In the genomic region with DNA sequence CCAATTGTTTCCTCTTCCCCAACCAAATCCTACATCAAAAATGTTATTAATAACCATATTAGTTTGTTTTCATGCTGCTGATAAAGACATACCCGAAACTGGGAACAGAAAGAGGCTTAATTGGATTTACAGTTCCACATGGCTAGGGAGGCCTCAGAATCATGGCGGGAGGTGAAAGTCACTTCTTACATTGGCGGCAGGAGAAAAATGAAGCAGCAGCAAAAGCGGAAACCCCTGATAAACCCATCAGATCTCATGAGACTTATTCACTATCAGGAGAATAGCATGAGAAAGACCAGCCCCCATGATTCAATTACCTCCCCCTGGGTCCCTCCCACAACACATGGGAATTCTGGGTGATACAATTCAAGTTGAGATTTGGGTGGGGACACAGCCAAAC, we compare ENCODE assay signal across 5 cellular contexts. TPM values are rescaled to one million over a fixed set of nuclear protein-coding genes. Genes with fewer than 3 reads are reported as not detected.
DNase-seq lines count a peak whose midpoint lies in the region; ATAC-seq, FAIRE-seq and TF ChIP-seq lines count a peak whose summit lies in the region.
"Not testable (repeated sequence)": the region's sequence is repeated elsewhere in the genome, so short reads cannot be mapped to it uniquely, and the experiment has no call there.

No MANE protein-coding gene starts in this region.

- ATAC-seq in GM12878; effector memory CD8-positive, alpha-beta T cell (replicated peaks); right lobe of liver; naive thymus-derived CD8-positive, alpha-beta T cell: not testable (repeated sequence)

- DNase-seq in CD4-positive, alpha-beta memory T cell; GM12878 (ENCODE audit: low read depth, low spot score); effector memory CD8-positive, alpha-beta T cell; right lobe of liver; naive thymus-derived CD8-positive, alpha-beta T cell: not testable (repeated sequence)

- H3K4me3 ChIP-seq in CD4-positive, alpha-beta memory T cell (ENCODE audit: low read length in 2 of 2); GM12878; right lobe of liver: not testable (repeated sequence)

- not testable (repeated sequence) for BruUV-seq in GM12878 (replicated peaks; lab: Mats Ljungman, UMichigan)

- SMC1A ChIA-PET in GM12878 (lab: Charles Lee; ENCODE audit: uncharacterized antibody, unreplicated experiment), result interaction anchor here (1.3 kb wide), 1 partner anchor 18 kb away, joined by 5 read pairs; no protein-coding TSS in a partner anchor

- peaks cover 73 to 77% of the 10 kb centered on the region in 2 donors for H3K36me3 Mint-ChIP-seq in CD4-positive, alpha-beta memory T cell
- peaks cover 49% of the 10 kb centered on the region for H3K36me3 Mint-ChIP-seq in effector memory CD8-positive, alpha-beta T cell (ENCODE audit: insufficient read depth)
- peaks cover 21 to 88% (median 51%) of the 10 kb centered on the region in 3 donors for H3K36me3 Mint-ChIP-seq in naive thymus-derived CD8-positive, alpha-beta T cell

- not testable (repeated sequence) for TF ChIP-seq EP300 in GM12878 (IDR thresholded peaks at IDR 0.05; ENCODE audit: borderline replicate concordance in 1 of 2, control insufficient read depth in 1 of 2, low read depth in 2 of 2, low read length in 2 of 2)

- H2AFZ ChIP-seq in GM12878 (ENCODE audit: control insufficient read depth, low read depth, low read length), result not testable (repeated sequence)

- H3K4me2 ChIP-seq in GM12878 (ENCODE audit: control insufficient read depth, insufficient read depth), result not testable (repeated sequence)

- H3K9me3 ChIP-seq in CD4-positive, alpha-beta memory T cell (ENCODE audit: control insufficient read depth in 1 of 2, low read length in 2 of 2); GM12878 (replicated peaks; ENCODE audit: control insufficient read depth, insufficient read depth, low read length); right lobe of liver: not testable (repeated sequence)

- not testable (repeated sequence) for H3K4me3 Mint-ChIP-seq in CD4-positive, alpha-beta memory T cell; effector memory CD8-positive, alpha-beta T cell; naive thymus-derived CD8-positive, alpha-beta T cell

- WGBS in GM12878 (ENCODE audit: insufficient coverage, insufficient replicate concordance, low lambda C conversion rate, missing lambda C conversion rate), result 81% methylated on average over 4 of the region's 4 CpGs
- WGBS in right lobe of liver (ENCODE audit: insufficient coverage, low coverage, low lambda C conversion rate, missing lambda C conversion rate), result 93% methylated on average over 4 of the region's 4 CpGs

- peaks cover 39% of the 10 kb centered on the region for H3K36me3 ChIP-seq in CD4-positive, alpha-beta memory T cell (ENCODE audit: insufficient read depth, low read length)
- H3K36me3 ChIP-seq in GM12878 (ENCODE audit: control insufficient read depth in 2 of 2, insufficient read depth in 2 of 2, low read length in 1 of 2) (peaks cover 0 to 31% of the 10 kb centered on the region in 2 experiments), right lobe of liver (peaks cover 0 to 56% (median 23%) of the 10 kb centered on the region in 4 donors)

- CTCF ChIA-PET in CD4-positive, alpha-beta memory T cell (lab: Charles Lee; ENCODE audit: partially characterized antibody), result interaction anchor here (1.2 kb wide), 1 partner anchor 17 kb away, joined by 5 read pairs; a partner anchor contains a TSS
- CTCF ChIA-PET in GM12878 (lab: Yijun Ruan, JAX), result interaction anchor here (0.9 to 1.6 kb wide), 2 partner anchors 143 to 214 kb away, joined by 4 read pairs; no protein-coding TSS in a partner anchor

- not testable (repeated sequence) for FAIRE-seq in GM12878 (lab: Jason Lieb, UNC)

- H3K4me1 Mint-ChIP-seq in CD4-positive, alpha-beta memory T cell, result peaks cover 24 to 53% (median 38%) of the 10 kb centered on the region in 4 donors
- H3K4me1 Mint-ChIP-seq in effector memory CD8-positive, alpha-beta T cell (ENCODE audit: low read depth in 2 of 2), result peaks cover 17 to 25% of the 10 kb centered on the region in 2 donors
- H3K4me1 Mint-ChIP-seq in naive thymus-derived CD8-positive, alpha-beta T cell, result peaks cover 16 to 44% (median 35%) of the 10 kb centered on the region in 4 donors

- not testable (repeated sequence) for H3K27me3 Mint-ChIP-seq in CD4-positive, alpha-beta memory T cell; effector memory CD8-positive, alpha-beta T cell; naive thymus-derived CD8-positive, alpha-beta T cell

- H3K9ac ChIP-seq in GM12878 (ENCODE audit: control insufficient read depth, insufficient read depth, low read length), result not testable (repeated sequence)

- H3K4me1 ChIP-seq in CD4-positive, alpha-beta memory T cell (ENCODE audit: insufficient read depth, low read length), result peaks cover 20% of the 10 kb centered on the region
- not testable (repeated sequence) for H3K4me1 ChIP-seq in GM12878 (ENCODE audit: control insufficient read depth, insufficient read depth, low read length)
- H3K4me1 ChIP-seq in right lobe of liver, result peaks cover 0 to 19% (median 5%) of the 10 kb centered on the region in 4 donors

- not testable (repeated sequence) for TF ChIP-seq CTCF in GM12878 (IDR thresholded peaks at IDR 0.05 in 2 of 3, conservative IDR thresholded peaks at IDR 0.05 in 1 of 3; ENCODE audit: control insufficient read depth in 2 of 3, extremely low read depth in 1 of 3, insufficient read depth in 1 of 3, low read depth in 3 of 3, low read length in 3 of 3); right lobe of liver (IDR thresholded peaks at IDR 0.05)

- H3K27ac Mint-ChIP-seq in CD4-positive, alpha-beta memory T cell, result peak overlapping the region in 4 of 7 donors; percentile 15 to 58 (median 47)
- H3K27ac Mint-ChIP-seq in effector memory CD8-positive, alpha-beta T cell, result peak overlapping the region; percentile 78 to 92
- peak overlapping the region in 7 of 10 donors; percentile 9 to 89 (median 70) for H3K27ac Mint-ChIP-seq in naive thymus-derived CD8-positive, alpha-beta T cell

- H3K27me3 ChIP-seq in CD4-positive, alpha-beta memory T cell (ENCODE audit: insufficient read depth, low read length); GM12878 (replicated peaks in 1 of 2; ENCODE audit: control insufficient read depth in 2 of 2, insufficient read depth in 2 of 2, low read length in 1 of 2); right lobe of liver: not testable (repeated sequence)

- TF ChIP-seq POLR2A in GM12878 (IDR thresholded peaks at IDR 0.05; ENCODE audit: low read depth, low read length); right lobe of liver (IDR thresholded peaks at IDR 0.05): not testable (repeated sequence)

- not testable (repeated sequence) for H3K27ac ChIP-seq in CD4-positive, alpha-beta memory T cell (ENCODE audit: low read depth, low read length); GM12878 (ENCODE audit: control insufficient read depth, insufficient read depth)
- H3K27ac ChIP-seq in right lobe of liver, result peak overlapping the region in 2 of 3 donors; percentile 20 to 61

- in situ Hi-C loops in GM12878 (cut with MboI), result not testable (repeated sequence)

- not testable (repeated sequence) for H4K20me1 ChIP-seq in GM12878 (ENCODE audit: control insufficient read depth, insufficient read depth)

- intact Hi-C loops in CD4-positive, alpha-beta memory T cell (cut with micrococcal nuclease); GM12878 (cut with micrococcal nuclease; ENCODE audit: unreplicated experiment); right lobe of liver (cut with DNase I): not testable (repeated sequence)

- not testable (repeated sequence) for H3K79me2 ChIP-seq in GM12878 (ENCODE audit: control insufficient read depth, insufficient read depth, low read length)

- not testable (repeated sequence) for TF ChIP-seq RAD21 in GM12878 (IDR thresholded peaks at IDR 0.05; ENCODE audit: insufficient read depth, low read depth, low read length)

- POLR2A ChIA-PET in CD4-positive, alpha-beta memory T cell (lab: Charles Lee; ENCODE audit: partially characterized antibody); GM12878 (lab: Charles Lee); naive thymus-derived CD8-positive, alpha-beta T cell (lab: Charles Lee): not testable (repeated sequence)

- RAD21 ChIA-PET in GM12878 (lab: Charles Lee; ENCODE audit: unreplicated experiment), result not testable (repeated sequence)

- H3K9me3 Mint-ChIP-seq in CD4-positive, alpha-beta memory T cell; effector memory CD8-positive, alpha-beta T cell; naive thymus-derived CD8-positive, alpha-beta T cell: not testable (repeated sequence)

RNA-seq across cellular contexts. Expression of a gene that starts 17.6 kb away (rescaled TPM):
- total RNA-seq in CD4-positive, alpha-beta memory T cell, result 10 to 100 TPM; 45.2 to 47.1 TPM
- 100 to 1,000 TPM in 1 of 2 donors, 10 to 100 TPM in 1; 94.8 to 106 TPM for polyA plus RNA-seq in CD4-positive, alpha-beta memory T cell
- 14.6 and 21.1 TPM in 2 replicates for total RNA-seq in GM12878 (2013; cell fraction: nucleolus; rRNA removed)
- total RNA-seq in GM12878 (2014; rRNA removed) (28.7 and 34.5 TPM in 2 replicates), GM12878 (2014; rRNA removed; fragmentation: Illumina TruSeq; extraction: Trizol) (30.6 and 30.9 TPM in 2 replicates), GM12878 (2021) (34.4 and 37.0 TPM in 2 replicates), right lobe of liver (100 to 1,000 TPM in 3 of 6 experiments, 10 to 100 TPM in 3; 69.7 to 139 (median 93.8) TPM)
- polyA plus RNA-seq in GM12878 (2011; ENCODE audit: low read depth), result 22.9 TPM
- polyA plus RNA-seq in GM12878 (2011; rRNA removed) (106 and 128 TPM in 2 replicates), GM12878 (2014; fragmentation: Illumina TruSeq; extraction: Trizol) (37.2 and 42.2 TPM in 2 replicates), GM12878 (2014; fragmentation: Nextera tagmentation; extraction: Ambion mirVana) (10 to 100 TPM; 25.7 to 35.6 TPM), GM12878 (2014; rRNA removed) (22.7 and 26.7 TPM in 2 replicates), GM12878 (2016; fragmentation: Nextera tagmentation; extraction: Ambion mirVana) (10 to 100 TPM; 49.1 to 51.5 TPM)
- polyA plus RNA-seq in GM12878 (2011; cell fraction: cytosol; rRNA removed), result 36.1 and 36.4 TPM in 2 replicates
- polyA plus RNA-seq in GM12878 (2011; cell fraction: nucleus; rRNA removed), result 37.3 and 42.6 TPM in 2 replicates
- polyA plus RNA-seq in GM12878 (2012), result 24.0 and 33.1 TPM in 2 replicates
- 47.6 and 80.2 TPM in 2 replicates for polyA minus RNA-seq in GM12878 (2011; rRNA and poly(A)+ RNA removed)
- 21.8 and 35.5 TPM in 2 replicates for polyA minus RNA-seq in GM12878 (2011; cell fraction: cytosol; rRNA and poly(A)+ RNA removed)
- 13.7 and 23.9 TPM in 2 replicates for polyA minus RNA-seq in GM12878 (2011; cell fraction: nucleus; rRNA and poly(A)+ RNA removed)
- total RNA-seq in naive thymus-derived CD8-positive, alpha-beta T cell, result 10 to 100 TPM; 35.9 to 40.8 TPM
- polyA plus RNA-seq in naive thymus-derived CD8-positive, alpha-beta T cell, result 10 to 100 TPM; 67.7 to 90.3 (median 79.4) TPM

RNA-seq across cellular contexts. Expression of a gene that starts 49.7 kb away (rescaled TPM):
- total RNA-seq in CD4-positive, alpha-beta memory T cell, result 10 to 100 TPM; 67.6 to 74.0 TPM
- 100 to 1,000 TPM; 171 to 176 TPM for polyA plus RNA-seq in CD4-positive, alpha-beta memory T cell
- total RNA-seq in GM12878 (2013; cell fraction: nucleolus; rRNA removed), result 25.0 and 25.3 TPM in 2 replicates
- 55.3 and 63.2 TPM in 2 replicates for total RNA-seq in GM12878 (2014; rRNA removed)
- 38.0 and 44.9 TPM in 2 replicates for total RNA-seq in GM12878 (2014; rRNA removed; fragmentation: Illumina TruSeq; extraction: Trizol)
- total RNA-seq in GM12878 (2021), result 37.3 and 41.4 TPM in 2 replicates
- 84.8 TPM for polyA plus RNA-seq in GM12878 (2011; ENCODE audit: low read depth)
- 58.9 and 64.9 TPM in 2 replicates for polyA plus RNA-seq in GM12878 (2011; rRNA removed)
- polyA plus RNA-seq in GM12878 (2011; cell fraction: cytosol; rRNA removed), result 68.7 and 81.4 TPM in 2 replicates
- 52.0 and 106 TPM in 2 replicates for polyA plus RNA-seq in GM12878 (2011; cell fraction: nucleus; rRNA removed)
- polyA plus RNA-seq in GM12878 (2012), result 60.0 and 63.1 TPM in 2 replicates
- 41.0 and 45.6 TPM in 2 replicates for polyA plus RNA-seq in GM12878 (2014; fragmentation: Illumina TruSeq; extraction: Trizol)
- 100 to 1,000 TPM; 137 to 145 TPM for polyA plus RNA-seq in GM12878 (2014; fragmentation: Nextera tagmentation; extraction: Ambion mirVana)
- 60.3 and 72.6 TPM in 2 replicates for polyA plus RNA-seq in GM12878 (2014; rRNA removed)
- polyA plus RNA-seq in GM12878 (2016; fragmentation: Nextera tagmentation; extraction: Ambion mirVana), result 100 to 1,000 TPM; 105 to 120 TPM
- 21.4 and 31.2 TPM in 2 replicates for polyA minus RNA-seq in GM12878 (2011; rRNA and poly(A)+ RNA removed)
- 15.9 and 19.5 TPM in 2 replicates for polyA minus RNA-seq in GM12878 (2011; cell fraction: cytosol; rRNA and poly(A)+ RNA removed)
- 10.3 and 16.4 TPM in 2 replicates for polyA minus RNA-seq in GM12878 (2011; cell fraction: nucleus; rRNA and poly(A)+ RNA removed)
- total RNA-seq in right lobe of liver, result 100 to 1,000 TPM in 3 of 6 experiments, 10 to 100 TPM in 3; 74.0 to 141 (median 103) TPM
- total RNA-seq in naive thymus-derived CD8-positive, alpha-beta T cell, result 10 to 100 TPM; 64.6 to 66.6 TPM
- 100 to 1,000 TPM in 2 of 3 donors, 10 to 100 TPM in 1; 95.3 to 160 (median 116) TPM for polyA plus RNA-seq in naive thymus-derived CD8-positive, alpha-beta T cell
